1 cellular context compared by ENCODE assay signal in genomic region chr11:126062679-126063509, GRCh38.
TF ChIP-seq lines count a peak whose summit lies in the region.

A gene with protein sequence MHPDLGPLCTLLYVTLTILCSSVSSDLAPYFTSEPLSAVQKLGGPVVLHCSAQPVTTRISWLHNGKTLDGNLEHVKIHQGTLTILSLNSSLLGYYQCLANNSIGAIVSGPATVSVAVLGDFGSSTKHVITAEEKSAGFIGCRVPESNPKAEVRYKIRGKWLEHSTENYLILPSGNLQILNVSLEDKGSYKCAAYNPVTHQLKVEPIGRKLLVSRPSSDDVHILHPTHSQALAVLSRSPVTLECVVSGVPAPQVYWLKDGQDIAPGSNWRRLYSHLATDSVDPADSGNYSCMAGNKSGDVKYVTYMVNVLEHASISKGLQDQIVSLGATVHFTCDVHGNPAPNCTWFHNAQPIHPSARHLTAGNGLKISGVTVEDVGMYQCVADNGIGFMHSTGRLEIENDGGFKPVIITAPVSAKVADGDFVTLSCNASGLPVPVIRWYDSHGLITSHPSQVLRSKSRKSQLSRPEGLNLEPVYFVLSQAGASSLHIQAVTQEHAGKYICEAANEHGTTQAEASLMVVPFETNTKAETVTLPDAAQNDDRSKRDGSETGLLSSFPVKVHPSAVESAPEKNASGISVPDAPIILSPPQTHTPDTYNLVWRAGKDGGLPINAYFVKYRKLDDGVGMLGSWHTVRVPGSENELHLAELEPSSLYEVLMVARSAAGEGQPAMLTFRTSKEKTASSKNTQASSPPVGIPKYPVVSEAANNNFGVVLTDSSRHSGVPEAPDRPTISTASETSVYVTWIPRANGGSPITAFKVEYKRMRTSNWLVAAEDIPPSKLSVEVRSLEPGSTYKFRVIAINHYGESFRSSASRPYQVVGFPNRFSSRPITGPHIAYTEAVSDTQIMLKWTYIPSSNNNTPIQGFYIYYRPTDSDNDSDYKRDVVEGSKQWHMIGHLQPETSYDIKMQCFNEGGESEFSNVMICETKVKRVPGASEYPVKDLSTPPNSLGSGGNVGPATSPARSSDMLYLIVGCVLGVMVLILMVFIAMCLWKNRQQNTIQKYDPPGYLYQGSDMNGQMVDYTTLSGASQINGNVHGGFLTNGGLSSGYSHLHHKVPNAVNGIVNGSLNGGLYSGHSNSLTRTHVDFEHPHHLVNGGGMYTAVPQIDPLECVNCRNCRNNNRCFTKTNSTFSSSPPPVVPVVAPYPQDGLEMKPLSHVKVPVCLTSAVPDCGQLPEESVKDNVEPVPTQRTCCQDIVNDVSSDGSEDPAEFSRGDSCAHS (N-terminal part only) (minus strand): TSS chr11:126062866. CDS start chr11:126023476, 39,390 bp downstream.

TF ChIP-seq in A549, 52 proteins besides CTCF, POLR2A, EP300 and RAD21 (continued from another document):
- TF ChIP-seq PBX3 (IDR thresholded peaks at IDR 0.05) (no peak), NFE2L2 (conservative IDR thresholded peaks at IDR 0.05; ENCODE audit: low read length) (no peak)
- TF ChIP-seq, protein P1, sequence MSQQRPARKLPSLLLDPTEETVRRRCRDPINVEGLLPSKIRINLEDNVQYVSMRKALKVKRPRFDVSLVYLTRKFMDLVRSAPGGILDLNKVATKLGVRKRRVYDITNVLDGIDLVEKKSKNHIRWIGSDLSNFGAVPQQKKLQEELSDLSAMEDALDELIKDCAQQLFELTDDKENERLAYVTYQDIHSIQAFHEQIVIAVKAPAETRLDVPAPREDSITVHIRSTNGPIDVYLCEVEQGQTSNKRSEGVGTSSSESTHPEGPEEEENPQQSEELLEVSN (IDR thresholded peaks at IDR 0.05; ENCODE audit: borderline replicate concordance, low read depth), result 0 out of 2 replicates have a peak, but pooled peaks have one; percentile 24
